9 cellular contexts compared by ENCODE assay signal in the genomic region with DNA sequence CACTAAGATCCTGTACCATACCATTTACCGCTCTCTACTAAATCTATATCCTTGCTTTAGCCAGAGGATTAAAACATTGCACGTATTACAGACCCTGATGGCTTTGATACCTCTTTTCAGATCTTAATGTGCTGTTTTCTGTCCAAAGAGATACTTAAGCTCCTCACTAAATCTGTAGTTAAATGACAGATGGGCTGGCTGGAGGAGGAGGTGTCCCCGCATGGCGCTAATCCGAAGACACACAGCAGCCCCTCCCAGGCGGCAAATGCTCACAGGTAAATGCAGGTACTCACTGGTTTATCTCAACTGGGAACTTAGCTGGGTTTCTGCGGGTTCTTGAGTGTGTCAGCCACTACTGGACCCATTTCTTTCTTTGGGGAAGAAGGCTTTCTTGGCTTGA. TPM values are rescaled to one million over a fixed set of nuclear protein-coding genes. Genes with fewer than 3 reads are reported as not detected.
A peak's percentile ranks its signal among the peaks of the same experiment; 100 is the strongest.
DNase-seq lines count a peak whose midpoint lies in the region; ATAC-seq and TF ChIP-seq lines count a peak whose summit lies in the region.
"Had no signal": no experiment of that assay in that cellular context is flagged by ENCODE, and none has a peak within 500 bp of the region (broad histone marks: within the 10 kb centered on the region; RNA-seq: fewer than 3 reads in every experiment).

No MANE protein-coding gene starts in this region.

- no peaks in the 10 kb centered on the region for H3K27me3 Mint-ChIP-seq in central memory CD8-positive, alpha-beta T cell
- peaks cover 7% of the 10 kb centered on the region for H3K27me3 Mint-ChIP-seq in neural progenitor cell (ENCODE audit: insufficient read depth, low read depth)

- H3K36me3 ChIP-seq in DOHH2 (ENCODE audit: control insufficient read depth, low read length) (peaks cover 62% of the 10 kb centered on the region), MG63 (peaks cover 67% of the 10 kb centered on the region), neural progenitor cell (no peaks in the 10 kb centered on the region)

- H4K20me1 ChIP-seq in DOHH2 (ENCODE audit: control insufficient read depth, insufficient read depth, low read depth, low read length): peaks cover 25% of the 10 kb centered on the region
- H4K20me1 ChIP-seq in neural progenitor cell (ENCODE audit: low read depth): peaks cover 68% of the 10 kb centered on the region

- peaks cover 76% of the 10 kb centered on the region for H3K79me2 ChIP-seq in DOHH2 (ENCODE audit: control insufficient read depth, low read length)
- H3K79me2 ChIP-seq in neural progenitor cell (ENCODE audit: low read depth): peaks cover 64% of the 10 kb centered on the region

- no peaks in the 10 kb centered on the region for H3K9me3 ChIP-seq in DOHH2 (ENCODE audit: control insufficient read depth, insufficient read depth, low read length)
- H3K9me3 ChIP-seq in MG63: no peaks in the 10 kb centered on the region
- H3K9me3 ChIP-seq in neural progenitor cell (ENCODE audit: low read depth): no peaks in the 10 kb centered on the region

- H3K4me3 ChIP-seq in DOHH2 (ENCODE audit: low read length) (no peak overlapping the region), MG63 (peak overlapping the region; percentile 69), neural progenitor cell (no peak overlapping the region), coronary artery (no peak overlapping the region)

- H3K4me2 ChIP-seq in DOHH2 (ENCODE audit: low read length) (peak overlapping the region; percentile 82; the same call in 1 of the 2 replicates), neural progenitor cell (no peak overlapping the region)

- H3K4me1 Mint-ChIP-seq in central memory CD8-positive, alpha-beta T cell: peaks cover 65% of the 10 kb centered on the region
- peaks cover 24% of the 10 kb centered on the region for H3K4me1 Mint-ChIP-seq in neural progenitor cell

- no peak overlapping the region for H3K9ac ChIP-seq in neural progenitor cell

- peaks cover 40% of the 10 kb centered on the region for H3K4me1 ChIP-seq in DOHH2 (ENCODE audit: control insufficient read depth, low read length)
- H3K4me1 ChIP-seq in neural progenitor cell: peaks cover 12% of the 10 kb centered on the region

- TF ChIP-seq CTCF in DOHH2 (IDR thresholded peaks at IDR 0.05; ENCODE audit: low read depth, low read length, poor library complexity, severe bottlenecking): no peak
- TF ChIP-seq CTCF in neural progenitor cell (IDR thresholded peaks at IDR 0.05): no peak
- TF ChIP-seq CTCF in coronary artery (IDR thresholded peaks at IDR 0.05): no peak

- H3K36me3 Mint-ChIP-seq in central memory CD8-positive, alpha-beta T cell (ENCODE audit: insufficient read depth): peaks cover 42% of the 10 kb centered on the region
- H3K36me3 Mint-ChIP-seq in neural progenitor cell: peaks cover 14% of the 10 kb centered on the region

- peak overlapping the region; percentile 98 for H3K4me3 Mint-ChIP-seq in central memory CD8-positive, alpha-beta T cell
- peak overlapping the region; percentile 53 for H3K4me3 Mint-ChIP-seq in neural progenitor cell

- H3K27ac ChIP-seq in DOHH2 (ENCODE audit: low read depth, low read length): no peak overlapping the region
- H3K27ac ChIP-seq in neural progenitor cell: no peak overlapping the region
- no peak overlapping the region for H3K27ac ChIP-seq in coronary artery

- no peak for ATAC-seq in central memory CD8-positive, alpha-beta T cell (replicated peaks; ENCODE audit: extremely low read depth, poor library complexity, severe bottlenecking)
- ATAC-seq in HG02973 (IDR thresholded peaks at IDR 0.05; ENCODE audit: unreplicated experiment) (no peak), GM18909 (IDR thresholded peaks at IDR 0.05; ENCODE audit: poor library complexity, unreplicated experiment) (no peak)
- ATAC-seq: activated naive CD4-positive, alpha-beta T cell treated with anti-CD3 and anti-CD28 coated beads, Interleukin-2, amount 50 U/mL, for 72 hours had no signal

- DNase-seq in MG63 (no peak), neural progenitor cell (ENCODE audit: low spot score) (no peak), coronary artery (ENCODE audit: low spot score) (no peak)
- peak in 1 of 2 donors; percentile 8 for DNase-seq in central memory CD8-positive, alpha-beta T cell (ENCODE audit: low spot score in 2 of 2)
- DNase-seq: GOT3 had no signal

- H3F3A ChIP-seq in DOHH2 (ENCODE audit: control insufficient read depth, insufficient read depth) (no peaks in the 10 kb centered on the region), neural progenitor cell (ENCODE audit: low read depth) (peaks cover 4% of the 10 kb centered on the region)

- H2AFZ ChIP-seq in neural progenitor cell (replicated peaks): no peak overlapping the region

- H3K9me3 Mint-ChIP-seq in central memory CD8-positive, alpha-beta T cell: no peaks in the 10 kb centered on the region
- no peaks in the 10 kb centered on the region for H3K9me3 Mint-ChIP-seq in neural progenitor cell
- H3K9me3 Mint-ChIP-seq: activated naive CD4-positive, alpha-beta T cell treated with anti-CD3 and anti-CD28 coated beads, Interleukin-2, amount 50 U/mL, for 72 hours had no signal

- peak overlapping the region; percentile 97 for H3K27ac Mint-ChIP-seq in central memory CD8-positive, alpha-beta T cell (ENCODE audit: low read depth)
- no peak overlapping the region for H3K27ac Mint-ChIP-seq in neural progenitor cell

- H3K27me3 ChIP-seq in DOHH2 (ENCODE audit: control insufficient read depth, low read length) (no peaks in the 10 kb centered on the region), MG63 (no peaks in the 10 kb centered on the region), neural progenitor cell (peaks cover 11% of the 10 kb centered on the region)

- H3K9me2 ChIP-seq in DOHH2 (replicated peaks; ENCODE audit: control insufficient read depth, low read length): no peaks in the 10 kb centered on the region

RNA-seq across cellular contexts. Expression of a gene that starts 2.7 kb away (rescaled TPM):
- 130 and 166 TPM in 2 replicates for total RNA-seq in MG63 (2014; rRNA removed; shearing (Covaris generic); ENCODE audit: low replicate concordance)
- 76.5 and 108 TPM in 2 replicates for total RNA-seq in neural progenitor cell (ENCODE audit: low replicate concordance)
